30 cellular contexts compared by ENCODE assay signal in genomic region chr11:130871616-130872015, GRCh38. TPM values are rescaled to one million over a fixed set of nuclear protein-coding genes. Genes with fewer than 3 reads are reported as not detected.
DNase-seq lines count a peak whose midpoint lies in the region; ATAC-seq, FAIRE-seq and TF ChIP-seq lines count a peak whose summit lies in the region.
"Had no signal": no experiment of that assay in that cellular context is flagged by ENCODE, and none has a peak within 500 bp of the region (broad histone marks: within the 10 kb centered on the region; RNA-seq: fewer than 3 reads in every experiment).

No MANE protein-coding gene starts in this region.

- H3K9ac ChIP-seq in stomach smooth muscle (ENCODE audit: low read length in 2 of 2), result no peak overlapping the region
- no peak overlapping the region for H3K9ac ChIP-seq in MM.1S (ENCODE audit: low read length)

- TF ChIP-seq CTCF in bronchial epithelial cell (IDR thresholded peaks at IDR 0.05; ENCODE audit: insufficient read depth, low read length, severe bottlenecking) (no peak), left lung (IDR thresholded peaks at IDR 0.05) (no peak), MM.1S (IDR thresholded peaks at IDR 0.05; ENCODE audit: low read length) (no peak)

- no peaks in the 10 kb centered on the region for H3K9me3 Mint-ChIP-seq in activated naive CD4-positive, alpha-beta T cell treated with anti-CD3 and anti-CD28 coated beads, Interleukin-2, amount 50 U/mL, for 24 hours
- H3K9me3 Mint-ChIP-seq: activated CD4-positive, alpha-beta T cell treated with anti-CD3 and anti-CD28 coated beads, Interleukin-2, amount 10 ng/mL, durations not matched to agents 7 days and 5 days; CD4-positive, alpha-beta T cell; naive B cell had no signal

- peaks cover 10% of the 10 kb centered on the region for H3K4me1 Mint-ChIP-seq in activated naive CD4-positive, alpha-beta T cell treated with anti-CD3 and anti-CD28 coated beads, Interleukin-2, amount 50 U/mL, for 24 hours
- H3K4me1 Mint-ChIP-seq: activated CD4-positive, alpha-beta T cell treated with anti-CD3 and anti-CD28 coated beads, Interleukin-2, amount 10 ng/mL, durations not matched to agents 7 days and 5 days; naive B cell had no signal

- peaks cover 13% of the 10 kb centered on the region for H3K36me3 Mint-ChIP-seq in activated naive CD4-positive, alpha-beta T cell treated with anti-CD3 and anti-CD28 coated beads, Interleukin-2, amount 50 U/mL, for 24 hours

- DNase-seq in activated naive CD4-positive, alpha-beta T cell (lab: John Stamatoyannopoulos, UW), result no peak
- DNase-seq in bronchial epithelial cell (ENCODE audit: low read depth) (peak; percentile 83), left lung (no peak), MM.1S (no peak), SJCRH30 (no peak)
- DNase-seq: activated CD4-positive, alpha-beta T cell treated with anti-CD3 and anti-CD28 coated beads, Interleukin-2, amount 10 ng/mL, durations not matched to agents 7 days and 5 days; activated naive CD4-positive, alpha-beta T cell treated with anti-CD3 and anti-CD28 coated beads, Interleukin-2, amount 50 U/mL, for 16 hours; activated T-cell treated with anti-CD3 and anti-CD28 coated beads, Interleukin-2, amount 50 U/mL, for 48 hours; anterior cingulate cortex; CD4-positive, alpha-beta T cell; effector memory CD4-positive, alpha-beta T cell; EL; esophagus squamous epithelium; HCEC 1CT; IMR-90; islet precursor cell; naive B cell; NCI-H2081; NCI-H345; NCI-H748 treated with DMSO at 0.1 percent for 48 hours; nucleus accumbens; RPMI8226; stimulated activated CD4-positive, alpha-beta T cell treated with anti-CD3 and anti-CD28 coated beads, Interleukin-4, amount 100 ng/mL, for 24 hours; stimulated activated naive CD4-positive, alpha-beta T cell treated with Interleukin-2 at 50 U/mL for 16 hours; trophoblast cell; WERI-Rb-1 had no signal

- H3K27ac Mint-ChIP-seq in activated naive CD4-positive, alpha-beta T cell treated with anti-CD3 and anti-CD28 coated beads, Interleukin-2, amount 50 U/mL, for 24 hours, result peak overlapping the region; percentile 52
- H3K27ac Mint-ChIP-seq: activated CD4-positive, alpha-beta T cell treated with anti-CD3 and anti-CD28 coated beads, Interleukin-2, amount 10 ng/mL, durations not matched to agents 7 days and 5 days; CD4-positive, alpha-beta T cell had no signal

- ATAC-seq in left lung (peak; percentile 21), GM19035 (IDR thresholded peaks at IDR 0.05; ENCODE audit: unreplicated experiment) (no peak)

- H3K9me3 ChIP-seq in left lung (no peaks in the 10 kb centered on the region), stomach smooth muscle (ENCODE audit: control insufficient read depth in 2 of 2, low read length in 2 of 2) (no peaks in the 10 kb centered on the region), MM.1S (replicated peaks; ENCODE audit: insufficient read depth, low read length) (no peaks in the 10 kb centered on the region), SJCRH30 (replicated peaks) (no peaks in the 10 kb centered on the region)
- H3K9me3 ChIP-seq: esophagus squamous epithelium had no signal

- H3K27me3 ChIP-seq in bronchial epithelial cell (ENCODE audit: control insufficient read depth, insufficient read depth, low read length) (no peaks in the 10 kb centered on the region), left lung (no peaks in the 10 kb centered on the region), stomach smooth muscle (ENCODE audit: control insufficient read depth in 1 of 2, insufficient read depth in 2 of 2, low read length in 2 of 2) (no peaks in the 10 kb centered on the region), MM.1S (replicated peaks; ENCODE audit: insufficient read depth, low read length) (no peaks in the 10 kb centered on the region), SJCRH30 (no peaks in the 10 kb centered on the region)
- H3K27me3 ChIP-seq: esophagus squamous epithelium had no signal

- H2AFZ ChIP-seq in MM.1S (ENCODE audit: low read length), result no peak overlapping the region

- no peak for FAIRE-seq in bronchial epithelial cell (lab: Jason Lieb, UNC)

- H3K36me3 ChIP-seq in bronchial epithelial cell (ENCODE audit: control insufficient read depth, insufficient read depth, low read length) (peaks cover 1% of the 10 kb centered on the region), left lung (peaks cover 0 to 52% of the 10 kb centered on the region in 2 donors), stomach smooth muscle (ENCODE audit: control insufficient read depth in 2 of 2, insufficient read depth in 2 of 2, low read length in 2 of 2) (peaks cover 10 to 22% of the 10 kb centered on the region in 2 donors), MM.1S (replicated peaks; ENCODE audit: insufficient read depth, low read length) (no peaks in the 10 kb centered on the region), SJCRH30 (peaks cover 9% of the 10 kb centered on the region; the same call in 1 of the 2 replicates)

- no peaks in the 10 kb centered on the region for H3K9me2 ChIP-seq in MM.1S (replicated peaks; ENCODE audit: insufficient read depth, low read length)

- no peak overlapping the region for H3K27ac ChIP-seq in left lung
- peak overlapping the region; percentile 62 for H3K27ac ChIP-seq in stomach smooth muscle (ENCODE audit: low read length)
- no peak overlapping the region for H3K27ac ChIP-seq in MM.1S (ENCODE audit: low read length)
- no peak overlapping the region for H3K27ac ChIP-seq in SJCRH30
- H3K27ac ChIP-seq: 22Rv1, WERI-Rb-1 had no signal

- H3F3A ChIP-seq in MM.1S (ENCODE audit: insufficient read depth, low read length), result no peaks in the 10 kb centered on the region

- no peaks in the 10 kb centered on the region for H3K79me2 ChIP-seq in MM.1S (ENCODE audit: low read length)

- intact Hi-C loops in left lung (cut with DNase I), result no loop called here

- H3K4me3 ChIP-seq in bronchial epithelial cell (ENCODE audit: low read depth, low read length), result no peak overlapping the region
- H3K4me3 ChIP-seq in left lung, result no peak overlapping the region
- H3K4me3 ChIP-seq in stomach smooth muscle (ENCODE audit: low read length in 2 of 2), result no peak overlapping the region
- H3K4me3 ChIP-seq in MM.1S (ENCODE audit: low read length), result no peak overlapping the region
- H3K4me3 ChIP-seq in SJCRH30, result no peak overlapping the region
- H3K4me3 ChIP-seq: esophagus squamous epithelium had no signal

- H3K4me1 ChIP-seq in left lung (no peaks in the 10 kb centered on the region), stomach smooth muscle (ENCODE audit: control insufficient read depth, insufficient read depth, low read length) (peaks cover 8% of the 10 kb centered on the region), MM.1S (ENCODE audit: low read length) (no peaks in the 10 kb centered on the region), SJCRH30 (no peaks in the 10 kb centered on the region)

- no peaks in the 10 kb centered on the region for H4K20me1 ChIP-seq in MM.1S (ENCODE audit: insufficient read depth, low read length)

- no peak overlapping the region for H3K4me3 Mint-ChIP-seq in activated naive CD4-positive, alpha-beta T cell treated with anti-CD3 and anti-CD28 coated beads, Interleukin-2, amount 50 U/mL, for 24 hours
- H3K4me3 Mint-ChIP-seq: activated CD4-positive, alpha-beta T cell treated with anti-CD3 and anti-CD28 coated beads, Interleukin-2, amount 10 ng/mL, durations not matched to agents 7 days and 5 days; CD4-positive, alpha-beta T cell; naive B cell had no signal

- H3K4me2 ChIP-seq in MM.1S (ENCODE audit: low read depth, low read length), result no peak overlapping the region

- H3K27me3 Mint-ChIP-seq in activated naive CD4-positive, alpha-beta T cell treated with anti-CD3 and anti-CD28 coated beads, Interleukin-2, amount 50 U/mL, for 24 hours, result no peaks in the 10 kb centered on the region
- H3K27me3 Mint-ChIP-seq: activated CD4-positive, alpha-beta T cell treated with anti-CD3 and anti-CD28 coated beads, Interleukin-2, amount 10 ng/mL, durations not matched to agents 7 days and 5 days; CD4-positive, alpha-beta T cell; naive B cell had no signal

RNA-seq across cellular contexts. Expression of gene SNX19, which starts 44.7 kb away (rescaled TPM):
- total RNA-seq in bronchial epithelial cell, result 34.8 and 50.7 TPM in 2 replicates
- 10 to 100 TPM; 58.1 to 66.4 TPM for total RNA-seq in left lung
- total RNA-seq in SJCRH30 (2014; rRNA removed; shearing (Covaris generic)), result 34.6 and 36.6 TPM in 2 replicates
